ENCODE assay signal across 1 cellular context in genomic region chr15:57878573-57878972, GRCh38.
TF ChIP-seq lines count a peak whose summit lies in the region.

No MANE protein-coding gene starts in this region.

TF ChIP-seq in HCT116, 20 proteins besides CTCF, POLR2A, EP300 and RAD21 (continued from another document):
- TF ChIP-seq, protein P1, sequence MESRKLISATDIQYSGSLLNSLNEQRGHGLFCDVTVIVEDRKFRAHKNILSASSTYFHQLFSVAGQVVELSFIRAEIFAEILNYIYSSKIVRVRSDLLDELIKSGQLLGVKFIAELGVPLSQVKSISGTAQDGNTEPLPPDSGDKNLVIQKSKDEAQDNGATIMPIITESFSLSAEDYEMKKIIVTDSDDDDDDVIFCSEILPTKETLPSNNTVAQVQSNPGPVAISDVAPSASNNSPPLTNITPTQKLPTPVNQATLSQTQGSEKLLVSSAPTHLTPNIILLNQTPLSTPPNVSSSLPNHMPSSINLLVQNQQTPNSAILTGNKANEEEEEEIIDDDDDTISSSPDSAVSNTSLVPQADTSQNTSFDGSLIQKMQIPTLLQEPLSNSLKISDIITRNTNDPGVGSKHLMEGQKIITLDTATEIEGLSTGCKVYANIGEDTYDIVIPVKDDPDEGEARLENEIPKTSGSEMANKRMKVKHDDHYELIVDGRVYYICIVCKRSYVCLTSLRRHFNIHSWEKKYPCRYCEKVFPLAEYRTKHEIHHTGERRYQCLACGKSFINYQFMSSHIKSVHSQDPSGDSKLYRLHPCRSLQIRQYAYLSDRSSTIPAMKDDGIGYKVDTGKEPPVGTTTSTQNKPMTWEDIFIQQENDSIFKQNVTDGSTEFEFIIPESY (IDR thresholded peaks at IDR 0.05; ENCODE audit: extremely low read depth, insufficient replicate concordance, low read length) = no peak
- TF ChIP-seq EGR1 (IDR thresholded peaks at IDR 0.05; ENCODE audit: low read depth) (0 out of 2 replicates have a peak, but pooled peaks have one; percentile 15), EZH2 (IDR thresholded peaks at IDR 0.05) (no peak), FOSL1 (IDR thresholded peaks at IDR 0.05; ENCODE audit: low read depth) (peak; percentile 95), ELF1 (IDR thresholded peaks at IDR 0.05; ENCODE audit: borderline replicate concordance, low read depth) (peak; percentile 46), TCF7L2 (IDR thresholded peaks at IDR 0.05; ENCODE audit: borderline replicate concordance, extremely low read depth, insufficient read depth, insufficient read length) (no peak), ZNF274 (IDR thresholded peaks at IDR 0.05; ENCODE audit: low read depth, low read length) (no peak), YY1 (IDR thresholded peaks at IDR 0.05; ENCODE audit: extremely low read depth, insufficient replicate concordance, low read depth, low read length) (no peak), SRF (IDR thresholded peaks at IDR 0.05; ENCODE audit: low read depth) (peak; percentile 49; the same call in 1 of the 2 replicates), EZH2phosphoT487 (IDR thresholded peaks at IDR 0.05; ENCODE audit: borderline replicate concordance) (no peak)
- TF ChIP-seq, protein P2, sequence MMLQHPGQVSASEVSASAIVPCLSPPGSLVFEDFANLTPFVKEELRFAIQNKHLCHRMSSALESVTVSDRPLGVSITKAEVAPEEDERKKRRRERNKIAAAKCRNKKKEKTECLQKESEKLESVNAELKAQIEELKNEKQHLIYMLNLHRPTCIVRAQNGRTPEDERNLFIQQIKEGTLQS (IDR thresholded peaks at IDR 0.05) = no peak
